ENCODE assay signal across 10 cellular contexts in genomic region chrX:115582871-115583729, GRCh38. TPM values are rescaled to one million over a fixed set of nuclear protein-coding genes. Genes with fewer than 3 reads are reported as not detected.
DNase-seq lines count a peak whose midpoint lies in the region; ATAC-seq and TF ChIP-seq lines count a peak whose summit lies in the region.
"Had no signal": no experiment of that assay in that cellular context is flagged by ENCODE, and none has a peak within 500 bp of the region (broad histone marks: within the 10 kb centered on the region; RNA-seq: fewer than 3 reads in every experiment).

No MANE protein-coding gene starts in this region.

- H3K4me3 Mint-ChIP-seq in endodermal cell: peak overlapping the region; percentile 39

- ATAC-seq in aorta (ENCODE audit: low FRiP score) (no peak), HG02763 (IDR thresholded peaks at IDR 0.05; ENCODE audit: unreplicated experiment) (no peak), GM19328 (IDR thresholded peaks at IDR 0.05; ENCODE audit: unreplicated experiment) (no peak)

- peak; percentile 16 to 36 for DNase-seq in cardiac muscle cell (ENCODE audit: low read depth in 1 of 2, low spot score in 1 of 2)
- DNase-seq in cardiac septum (ENCODE audit: low spot score): no peak
- peak; percentile 89 for DNase-seq in endodermal cell
- no peak for DNase-seq in aorta
- no peak for DNase-seq in stimulated activated naive CD4-positive, alpha-beta T cell treated with Interleukin-2 at 50 U/mL for 16 hours (lab: John Stamatoyannopoulos, UW)
- DNase-seq: BE2C, MV-4-11 had no signal

- peak overlapping the region; percentile 45 for H3K9ac ChIP-seq in endodermal cell (ENCODE audit: extremely low read depth, low read length, poor library complexity, severe bottlenecking)

- H3K36me3 ChIP-seq in cardiac muscle cell (peaks cover 3% of the 10 kb centered on the region), endodermal cell (ENCODE audit: control insufficient read depth, insufficient read depth, low read length) (peaks cover under 1% of the 10 kb centered on the region), mesodermal cell (ENCODE audit: control insufficient read depth, insufficient read depth, low read length) (peaks cover 3% of the 10 kb centered on the region), aorta (ENCODE audit: control insufficient read depth in 1 of 2, insufficient read depth in 2 of 2, low read length in 1 of 2) (no peaks in the 10 kb centered on the region)
- H3K36me3 ChIP-seq: BE2C had no signal

- H3K4me3 ChIP-seq in cardiac muscle cell: no peak overlapping the region
- no peak overlapping the region for H3K4me3 ChIP-seq in endodermal cell (ENCODE audit: low read length)
- no peak overlapping the region for H3K4me3 ChIP-seq in mesodermal cell (ENCODE audit: extremely low read depth, insufficient read depth, low read length, poor library complexity, severe bottlenecking)
- H3K4me3 ChIP-seq in aorta (ENCODE audit: low read length in 2 of 2): no peak overlapping the region

- no peaks in the 10 kb centered on the region for H3K27me3 ChIP-seq in cardiac muscle cell
- H3K27me3 ChIP-seq in endodermal cell (ENCODE audit: control insufficient read depth, insufficient read depth, low read length, poor library complexity, severe bottlenecking): no peaks in the 10 kb centered on the region
- no peaks in the 10 kb centered on the region for H3K27me3 ChIP-seq in aorta (ENCODE audit: control insufficient read depth in 1 of 2, insufficient read depth in 2 of 2, low read length in 1 of 2)
- H3K27me3 ChIP-seq: BE2C had no signal

- H3K9me3 Mint-ChIP-seq in endodermal cell: peaks cover 8% of the 10 kb centered on the region

- peaks cover 36% of the 10 kb centered on the region for H3K4me1 Mint-ChIP-seq in endodermal cell

- 35% methylated on average over 7 of the region's 8 CpGs; no CpG with 5 or more reads in 1 of the 2 experiments for WGBS in endodermal cell (ENCODE audit: insufficient coverage in 1 of 2, insufficient read length in 1 of 2), 2 experiments
- WGBS in mesodermal cell (ENCODE audit: insufficient coverage in 2 of 2), 2 experiments: no CpG with 5 or more reads among the region's 8 CpGs
- 6 to 11% methylated on average over 8 of the region's 8 CpGs for WGBS in aorta, 2 donors

- H3K27ac ChIP-seq in cardiac muscle cell (peak overlapping the region; percentile 46), endodermal cell (ENCODE audit: low read depth, low read length) (no peak overlapping the region), mesodermal cell (ENCODE audit: low read depth, low read length, severe bottlenecking) (peak overlapping the region; percentile 57), aorta (ENCODE audit: low read depth in 1 of 2, low read length in 2 of 2) (peak overlapping the region; percentile 36 to 57)

- TF ChIP-seq CTCF in cardiac muscle cell (IDR thresholded peaks at IDR 0.05; ENCODE audit: low read depth, low read length) (no peak), endodermal cell (conservative IDR thresholded peaks at IDR 0.05) (no peak)

- intact Hi-C loops in cardiac septum (cut with DNase I): no loop called here
- intact Hi-C loops in aorta (cut with DNase I): loop anchor here in 1 of 2 donors (10.0 kb wide), 1 partner anchor 52 kb away; no protein-coding TSS in a partner anchor

- no peaks in the 10 kb centered on the region for H3K27me3 Mint-ChIP-seq in endodermal cell (ENCODE audit: insufficient read depth)

- H3K27ac Mint-ChIP-seq in endodermal cell: peak overlapping the region; percentile 97

- H3K9me3 ChIP-seq in cardiac muscle cell (ENCODE audit: low read depth): no peaks in the 10 kb centered on the region
- H3K9me3 ChIP-seq in endodermal cell (ENCODE audit: control insufficient read depth, low read length): no peaks in the 10 kb centered on the region
- H3K9me3 ChIP-seq in mesodermal cell (ENCODE audit: control insufficient read depth, low read length): no peaks in the 10 kb centered on the region
- H3K9me3 ChIP-seq in aorta (ENCODE audit: control insufficient read depth, low read length): no peaks in the 10 kb centered on the region
- H3K9me3 ChIP-seq: BE2C had no signal

- peaks cover 35% of the 10 kb centered on the region for H3K4me1 ChIP-seq in cardiac muscle cell (ENCODE audit: low read depth)
- H3K4me1 ChIP-seq in endodermal cell (ENCODE audit: control insufficient read depth, insufficient read depth, low read length): no peaks in the 10 kb centered on the region
- H3K4me1 ChIP-seq in mesodermal cell (ENCODE audit: control insufficient read depth, insufficient read depth, low read length, poor library complexity, severe bottlenecking): peaks cover 32% of the 10 kb centered on the region
- no peaks in the 10 kb centered on the region for H3K4me1 ChIP-seq in aorta (ENCODE audit: control insufficient read depth in 1 of 2, insufficient read depth in 2 of 2, low read length in 2 of 2)
- H3K4me1 ChIP-seq: BE2C had no signal

- peaks cover 21% of the 10 kb centered on the region for H3K36me3 Mint-ChIP-seq in endodermal cell (ENCODE audit: low read depth)

RNA-seq across cellular contexts. Expression of gene PLS3, which starts 22.1 kb away (rescaled TPM):
- 114 and 140 TPM in 2 replicates for total RNA-seq in cardiac muscle cell
- 168 and 218 TPM in 2 replicates for polyA plus RNA-seq in cardiac muscle cell
- 50.3 TPM for total RNA-seq in cardiac septum
- total RNA-seq in endodermal cell: 100 to 1,000 TPM in 1 of 2 donors, 10 to 100 TPM in 1; 81.6 to 179 TPM
- polyA plus RNA-seq in endodermal cell (2013, experiment 1 of 2): 83.8 TPM
- 85.8 TPM for polyA plus RNA-seq in endodermal cell (2013, experiment 2 of 2)
- polyA plus RNA-seq in mesodermal cell (2013, experiment 1 of 2): 186 TPM
- polyA plus RNA-seq in mesodermal cell (2013, experiment 2 of 2): 173 TPM
- total RNA-seq in aorta: 100 to 1,000 TPM; 481 to 708 TPM
- polyA plus RNA-seq in aorta: 100 to 1,000 TPM; 241 to 380 TPM

Comparison
In these comparisons a context has a peak if more than half of its experiments do, and no peak if none do; other contexts are left out.
1. DNase-seq: peak in cardiac muscle cell (2 of 2) and endodermal cell (single experiment); none in cardiac septum (single experiment), aorta (0 of 2) and stimulated activated naive CD4-positive, alpha-beta T cell treated with Interleukin-2 at 50 U/mL for 16 hours (single experiment).